In genomic region chr9:69314547-69314946, GRCh38 we compare ENCODE assay signal across 21 cellular contexts. TPM values are rescaled to one million over a fixed set of nuclear protein-coding genes. Genes with fewer than 3 reads are reported as not detected.
DNase-seq lines count a peak whose midpoint lies in the region; ATAC-seq and TF ChIP-seq lines count a peak whose summit lies in the region.
"Had no signal": no experiment of that assay in that cellular context is flagged by ENCODE, and none has a peak within 500 bp of the region (broad histone marks: within the 10 kb centered on the region; RNA-seq: fewer than 3 reads in every experiment).

No MANE protein-coding gene starts in this region.

- ATAC-seq in activated naive CD8-positive, alpha-beta T cell treated with anti-CD3 and anti-CD28 coated beads, Interleukin-2, amount 50 U/mL, for 24 hours = no peak
- ATAC-seq in GM21447 (IDR thresholded peaks at IDR 0.05; ENCODE audit: unreplicated experiment) = no peak
- ATAC-seq: GM12878, HepG2 had no signal

- H3K9me3 Mint-ChIP-seq in activated naive CD8-positive, alpha-beta T cell treated with anti-CD3 and anti-CD28 coated beads, Interleukin-2, amount 50 U/mL, for 24 hours = peaks cover 20% of the 10 kb centered on the region
- peaks cover 17 to 29% (median 24%) of the 10 kb centered on the region in 7 donors for H3K9me3 Mint-ChIP-seq in CD14-positive monocyte

- no peaks in the 10 kb centered on the region for H3K4me1 ChIP-seq in mammary epithelial cell (ENCODE audit: insufficient read depth, low read length)
- H3K4me1 ChIP-seq in breast epithelium = no peaks in the 10 kb centered on the region
- H3K4me1 ChIP-seq: BE2C, Caco-2 had no signal

- no peak overlapping the region for H3K27ac Mint-ChIP-seq in activated naive CD8-positive, alpha-beta T cell treated with anti-CD3 and anti-CD28 coated beads, Interleukin-2, amount 50 U/mL, for 24 hours
- no peak overlapping the region for H3K27ac Mint-ChIP-seq in CD14-positive monocyte
- H3K27ac Mint-ChIP-seq: CD4-positive, alpha-beta T cell had no signal

- dilution Hi-C loops in mammary epithelial cell (cut with HindIII; ENCODE audit: low sequenced_read_pairs) = no loop called here

- H3K79me2 ChIP-seq in mammary epithelial cell (ENCODE audit: insufficient read depth, low read length) = no peaks in the 10 kb centered on the region

- BruUV-seq in mammary epithelial cell (replicated peaks; lab: Mats Ljungman, UMichigan) = no TSS peak

- DNase-seq in mammary epithelial cell (peak; percentile 40), breast epithelium (ENCODE audit: low spot score in 2 of 2) (no peak), brain microvascular endothelial cell (peak; percentile 67), kidney tubule cell (ENCODE audit: low spot score) (peak; percentile 20), CD14-positive monocyte (ENCODE audit: low spot score) (no peak)
- no peak for DNase-seq in effector CD8-positive, alpha-beta T cell (lab: John Stamatoyannopoulos, UW)
- no peak for DNase-seq in activated naive CD8-positive, alpha-beta T cell treated with anti-CD3 and anti-CD28 coated beads, Interleukin-2, amount 50 U/mL, for 24 hours
- DNase-seq: BE2C; Caco-2; CD4-positive, alpha-beta T cell; GOT3; KG1; NCI-H1417; NCI-H187; NCI-H2107; NCI-H510A; NCI-H748 treated with DMSO at 0.1 percent for 48 hours had no signal

- no peaks in the 10 kb centered on the region for H4K20me1 ChIP-seq in mammary epithelial cell (ENCODE audit: insufficient read depth, low read length)

- CTCF ChIA-PET in mammary epithelial cell (lab: Charles Lee; ENCODE audit: low non-redundant PET) = no interaction called here

- H3K36me3 Mint-ChIP-seq in activated naive CD8-positive, alpha-beta T cell treated with anti-CD3 and anti-CD28 coated beads, Interleukin-2, amount 50 U/mL, for 24 hours (ENCODE audit: low read depth) = peaks cover 7% of the 10 kb centered on the region
- no peaks in the 10 kb centered on the region for H3K36me3 Mint-ChIP-seq in CD14-positive monocyte

- in situ Hi-C loops in mammary epithelial cell (cut with MboI; ENCODE audit: low sequenced_read_pairs in 2 of 2) = no loop called here
- in situ Hi-C loops in brain microvascular endothelial cell (cut with HindIII; ENCODE audit: low pct_ligation_motif_present, low sequenced_read_pairs) = no loop called here

- H3K27me3 ChIP-seq in mammary epithelial cell (ENCODE audit: insufficient read depth, low read length) (peaks cover 2% of the 10 kb centered on the region), breast epithelium (no peaks in the 10 kb centered on the region), brain microvascular endothelial cell (replicated peaks) (no peaks in the 10 kb centered on the region)

- H3K27me3 Mint-ChIP-seq in activated naive CD8-positive, alpha-beta T cell treated with anti-CD3 and anti-CD28 coated beads, Interleukin-2, amount 50 U/mL, for 24 hours = peaks cover 22% of the 10 kb centered on the region
- peaks cover 0 to 5% (median 2%) of the 10 kb centered on the region in 3 donors for H3K27me3 Mint-ChIP-seq in CD14-positive monocyte (ENCODE audit: low read depth in 3 of 3)

- H3K27ac ChIP-seq in mammary epithelial cell (ENCODE audit: insufficient read depth, low read depth, low read length) = no peak overlapping the region
- H3K27ac ChIP-seq in breast epithelium = no peak overlapping the region
- peak overlapping the region; percentile 36 for H3K27ac ChIP-seq in brain microvascular endothelial cell
- H3K27ac ChIP-seq: 22Rv1 had no signal

- no peak overlapping the region for H3K4me2 ChIP-seq in mammary epithelial cell (ENCODE audit: insufficient read depth, low read depth, low read length)

- H3K9ac ChIP-seq in mammary epithelial cell (ENCODE audit: insufficient read depth, low read length) = no peak overlapping the region

- TF ChIP-seq POLR2A in breast epithelium (IDR thresholded peaks at IDR 0.05) = no peak

- H3K4me3 ChIP-seq in mammary epithelial cell (replicated peaks in 1 of 3; ENCODE audit: insufficient read depth in 1 of 3, low read depth in 2 of 3, low read length in 3 of 3) (no peak overlapping the region), breast epithelium (no peak overlapping the region), brain microvascular endothelial cell (ENCODE audit: low read depth, low read length) (no peak overlapping the region)
- H3K4me3 ChIP-seq: GM12878 had no signal

- TF ChIP-seq CTCF in mammary epithelial cell (conservative IDR thresholded peaks at IDR 0.05 in 1 of 2, IDR thresholded peaks at IDR 0.05 in 1 of 2; ENCODE audit: extremely low read depth in 1 of 2, insufficient read depth in 1 of 2, low read depth in 1 of 2, low read length in 2 of 2) = no peak
- TF ChIP-seq CTCF in breast epithelium (IDR thresholded peaks at IDR 0.05) = no peak
- no peak for TF ChIP-seq CTCF in brain microvascular endothelial cell (IDR thresholded peaks at IDR 0.05; ENCODE audit: low read depth, low read length, missing control alignments)
- no peak for TF ChIP-seq CTCF in CD14-positive monocyte (IDR thresholded peaks at IDR 0.05)

- H3K9me3 ChIP-seq in mammary epithelial cell (replicated peaks; ENCODE audit: insufficient read depth, low read length) (peaks cover 7% of the 10 kb centered on the region), breast epithelium (peaks cover 8 to 15% of the 10 kb centered on the region in 2 donors)
- H3K9me3 ChIP-seq: BE2C, Caco-2 had no signal

- intact Hi-C loops in mammary epithelial cell (cut with micrococcal nuclease) = no loop called here
- intact Hi-C loops in breast epithelium (cut with DNase I; ENCODE audit: low total_unique reads) = no loop called here
- intact Hi-C loops in CD14-positive monocyte (cut with micrococcal nuclease) = no loop called here

- no peak overlapping the region for H2AFZ ChIP-seq in mammary epithelial cell (ENCODE audit: low read depth, low read length)

- H3K36me3 ChIP-seq in mammary epithelial cell (ENCODE audit: insufficient read depth, low read length) (no peaks in the 10 kb centered on the region), breast epithelium (no peaks in the 10 kb centered on the region), brain microvascular endothelial cell (replicated peaks) (no peaks in the 10 kb centered on the region)
- H3K36me3 ChIP-seq: BE2C had no signal

- H3K4me1 Mint-ChIP-seq in activated naive CD8-positive, alpha-beta T cell treated with anti-CD3 and anti-CD28 coated beads, Interleukin-2, amount 50 U/mL, for 24 hours = peaks cover 13% of the 10 kb centered on the region
- H3K4me1 Mint-ChIP-seq in CD14-positive monocyte = no peaks in the 10 kb centered on the region

- H3K4me3 Mint-ChIP-seq in activated naive CD8-positive, alpha-beta T cell treated with anti-CD3 and anti-CD28 coated beads, Interleukin-2, amount 50 U/mL, for 24 hours = no peak overlapping the region
- no peak overlapping the region for H3K4me3 Mint-ChIP-seq in CD14-positive monocyte
- H3K4me3 Mint-ChIP-seq: CD4-positive, alpha-beta T cell had no signal

- no CpG with 5 or more reads among the region's 1 CpG for WGBS in mammary epithelial cell (ENCODE audit: low coverage, missing lambda C conversion rate)

RNA-seq across cellular contexts. Expression of gene ENTREP1, which starts 10.5 kb away (rescaled TPM):
- total RNA-seq in mammary epithelial cell (10 to 100 TPM in 1 of 2 donors, 1 to 10 TPM in 1; 6.2 to 12.5 TPM), breast epithelium (10 to 100 TPM in 2 of 3 donors, 1 to 10 TPM in 1; 3.0 to 52.7 (median 30.5) TPM)
- polyA plus RNA-seq in mammary epithelial cell (1.3 TPM), CD14-positive monocyte (not detected)
- 10.1 TPM for polyA minus RNA-seq in mammary epithelial cell
- total RNA-seq: Caco-2, GM12878, HepG2 had no signal
- polyA plus RNA-seq: GM12878, HepG2 had no signal

Comparison
In these comparisons a context has a peak if more than half of its experiments do, and no peak if none do; other contexts are left out.
1. DNase-seq: peak in mammary epithelial cell (single experiment), brain microvascular endothelial cell (single experiment) and kidney tubule cell (single experiment); none in breast epithelium (0 of 2), effector CD8-positive, alpha-beta T cell (single experiment), activated naive CD8-positive, alpha-beta T cell treated with anti-CD3 and anti-CD28 coated beads, Interleukin-2, amount 50 U/mL, for 24 hours (single experiment) and CD14-positive monocyte (single experiment).